In genomic region chr4:71346710-71347109, GRCh38 we compare ENCODE assay signal across 26 cellular contexts. TPM values are rescaled to one million over a fixed set of nuclear protein-coding genes. Genes with fewer than 3 reads are reported as not detected.
"Had no signal": no experiment of that assay in that cellular context is flagged by ENCODE, and none has a peak within 500 bp of the region (broad histone marks: within the 10 kb centered on the region; RNA-seq: fewer than 3 reads in every experiment).

No MANE protein-coding gene starts in this region.

- H3K36me3 Mint-ChIP-seq: mesothelial cell of epicardium had no signal

- H3K27ac Mint-ChIP-seq: dendritic cell treated with granulocyte-macrophage colony-stimulating factor and Interleukin-4, amounts not matched to agents 40 ng/mL and 50 ng/mL, for 4 days; effector memory CD8-positive, alpha-beta T cell; endodermal cell; mesothelial cell of epicardium had no signal

- ATAC-seq: effector memory CD8-positive, alpha-beta T cell; esophagus mucosa; gastrocnemius medialis; heart right ventricle; left cardiac atrium; left lung; left ventricle myocardium superior; lower lobe of right lung; mucosa of descending colon had no signal

- H3K36me3 ChIP-seq: colonic mucosa, esophagus squamous epithelium, gastrocnemius medialis, left lung, lower lobe of right lung had no signal

- H3K27me3 ChIP-seq: colonic mucosa, esophagus squamous epithelium, gastrocnemius medialis, heart right ventricle, left lung had no signal

- DNase-seq: colonic mucosa; cortex of kidney; effector CD8-positive, alpha-beta T cell; effector memory CD8-positive, alpha-beta T cell; endodermal cell; erythroblast; esophagus squamous epithelium; foreskin fibroblast; foreskin melanocyte; gastrocnemius medialis; glutamatergic neuron; head of caudate nucleus; heart right ventricle; hippocampal formation; left cardiac atrium; left lung; left ventricle myocardium superior; lower lobe of right lung; mesenchymal stem cell; mucosa of descending colon had no signal

- H3K4me1 ChIP-seq: colonic mucosa, esophagus squamous epithelium, gastrocnemius medialis, left lung, lower lobe of right lung had no signal

- H3K9me3 ChIP-seq: colonic mucosa, esophagus squamous epithelium, gastrocnemius medialis, heart right ventricle, left lung, lower lobe of right lung, mucosa of descending colon had no signal

- H3K9me3 Mint-ChIP-seq: dendritic cell treated with granulocyte-macrophage colony-stimulating factor and Interleukin-4, amounts not matched to agents 40 ng/mL and 50 ng/mL, for 4 days; effector memory CD8-positive, alpha-beta T cell; endodermal cell; mesothelial cell of epicardium had no signal

- H3K27ac ChIP-seq: colonic mucosa, epithelial cell of prostate, esophagus squamous epithelium, gastrocnemius medialis, heart right ventricle, left lung, lower lobe of right lung had no signal

- H3K4me3 ChIP-seq: colonic mucosa, esophagus squamous epithelium, gastrocnemius medialis, heart right ventricle, left lung, lower lobe of right lung, mucosa of descending colon had no signal

RNA-seq across cellular contexts. Expression of gene SLC4A4, which starts 7.9 kb away (rescaled TPM):
- total RNA-seq: dermis microvascular lymphatic vessel endothelial cell, lung microvascular endothelial cell had no signal
